Comparison of ENCODE assay signal across 26 cellular contexts in genomic region chr13:39542361-39542760, GRCh38.
"Had no signal": no experiment of that assay in that cellular context is flagged by ENCODE, and none has a peak within 500 bp of the region (broad histone marks: within the 10 kb centered on the region; RNA-seq: fewer than 3 reads in every experiment).

No MANE protein-coding gene starts in this region.

- H3K9me3 ChIP-seq: left lung, lower lobe of right lung, pancreas, prostate gland, spleen, suprapubic skin, thoracic aorta, tibial artery, upper lobe of right lung had no signal

- ATAC-seq: left colon; left lung; lower lobe of right lung; naive thymus-derived CD4-positive, alpha-beta T cell; natural killer cell treated with Interleukin-12 subunit alpha and Interleukin-12 subunit beta and Interleukin-15 and Interleukin-18, amount 100 ng/mL, for 72 hours; pancreas; right cardiac atrium; sciatic nerve; stimulated activated effector memory CD8-positive, alpha-beta T cell treated with anti-CD3 and anti-CD28 coated beads, Interleukin-12 subunit alpha, Interleukin-12 subunit beta, amount 100 ng/mL, for 72 hours; upper lobe of right lung had no signal

- H3K4me1 ChIP-seq: left lung, lower lobe of right lung, pancreas, prostate gland, spleen, suprapubic skin, upper lobe of right lung had no signal

- H3K4me3 ChIP-seq: left lung, lower lobe of right lung, pancreas, prostate gland, spleen, suprapubic skin, thoracic aorta, tibial artery, upper lobe of right lung had no signal

- DNase-seq: hypothalamus; immature natural killer cell; kidney; left colon; left lung; lower lobe of right lung; mesendoderm; naive thymus-derived CD4-positive, alpha-beta T cell; nucleus accumbens; pancreas; posterior cingulate gyrus; retina; right cardiac atrium; small intestine; spleen; stimulated activated CD4-positive, alpha-beta T cell treated with anti-CD3 and anti-CD28 coated beads, Interleukin-4, amount 100 ng/mL, for 24 hours; stimulated activated naive CD4-positive, alpha-beta T cell; tibial artery; trophoblast cell; upper lobe of right lung had no signal

- H3K27ac ChIP-seq: left lung, lower lobe of right lung, pancreas, prostate gland, spleen, suprapubic skin, thoracic aorta, tibial artery, upper lobe of right lung had no signal

- H3K36me3 ChIP-seq: left lung, lower lobe of right lung, pancreas, prostate gland, spleen, suprapubic skin, thoracic aorta, tibial artery, upper lobe of right lung had no signal
